ENCODE assay signal across 1 cellular context in genomic region chr19:6776999-6777398, GRCh38.
TF ChIP-seq lines count a peak whose summit lies in the region.

No MANE protein-coding gene starts in this region.

TF ChIP-seq in K562, 482 proteins besides CTCF, POLR2A, EP300 and RAD21:
- TF ChIP-seq NCOA6 (IDR thresholded peaks at IDR 0.05) = no peak
- no peak for TF ChIP-seq DLX4 (CRISPR knock-in tag; IDR thresholded peaks at IDR 0.05)
- no peak for TF ChIP-seq CCAR2 (IDR thresholded peaks at IDR 0.05; ENCODE audit: low read depth, low read length)
- TF ChIP-seq SREBF2 (CRISPR knock-in tag; IDR thresholded peaks at IDR 0.05) = no peak
- TF ChIP-seq ATF1 (CRISPR knock-in tag; IDR thresholded peaks at IDR 0.05) = no peak
- TF ChIP-seq ATF1 (tag; IDR thresholded peaks at IDR 0.05) = no peak
